ENCODE assay signal across 9 cellular contexts in the genomic region with DNA sequence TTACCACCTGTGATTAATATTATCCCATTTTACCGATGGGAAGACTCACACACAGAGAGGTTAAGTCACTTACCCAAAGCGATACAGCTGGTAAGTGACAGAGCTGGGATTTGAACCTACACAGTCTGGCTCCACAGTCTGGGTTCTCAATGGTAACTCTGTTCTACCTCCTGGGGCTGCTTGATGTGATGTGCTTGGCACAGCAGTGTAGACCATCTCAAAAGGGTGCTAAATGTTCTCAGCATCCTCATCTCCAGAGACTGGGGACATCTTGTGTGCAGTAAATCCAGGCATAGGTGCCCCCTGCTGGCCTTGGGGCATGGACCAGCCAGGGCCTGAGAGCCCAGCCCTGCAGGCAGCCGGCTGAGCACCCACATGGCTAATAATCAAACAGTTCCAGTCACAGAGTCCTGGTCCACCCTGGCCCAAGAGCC. TPM values are rescaled to one million over a fixed set of nuclear protein-coding genes. Genes with fewer than 3 reads are reported as not detected.
A peak's percentile ranks its signal among the peaks of the same experiment; 100 is the strongest.
DNase-seq lines count a peak whose midpoint lies in the region; ATAC-seq and TF ChIP-seq lines count a peak whose summit lies in the region.
"Had no signal": no experiment of that assay in that cellular context is flagged by ENCODE, and none has a peak within 500 bp of the region (broad histone marks: within the 10 kb centered on the region; RNA-seq: fewer than 3 reads in every experiment).

No MANE protein-coding gene starts in this region.

- no peaks in the 10 kb centered on the region for H3F3A ChIP-seq in smooth muscle cell (ENCODE audit: low read depth)

- H3K4me2 ChIP-seq in smooth muscle cell: no peak overlapping the region

- no peak overlapping the region for H3K4me3 ChIP-seq in AG10803 (ENCODE audit: low read length)
- no peak overlapping the region for H3K4me3 ChIP-seq in smooth muscle cell

- CTCF ChIA-PET in activated naive CD4-positive, alpha-beta T cell treated with anti-CD3 and anti-CD28 coated beads for 36 hours (lab: Charles Lee): interaction anchor here (0.6 to 1.6 kb wide), 4 partner anchors 73 to 1533 kb away, joined by 3 read pairs; no protein-coding TSS in a partner anchor

- DNase-seq in AG10803 (ENCODE audit: low read depth) (peak; percentile 50), GM13976 (ENCODE audit: low spot score) (peak; percentile 73), NOMO-1 treated with dmso at 0.1 percent for 144 hours (lab: John Stamatoyannopoulos, UW; ENCODE audit: unreplicated experiment) (peak; percentile 3), left ventricle myocardium superior (peak; percentile 73), smooth muscle cell (lab: John Stamatoyannopoulos, UW; ENCODE audit: unreplicated experiment) (no peak), mesothelial cell of epicardium (ENCODE audit: low spot score in 2 of 2, unreplicated experiment in 2 of 2) (no peak)
- DNase-seq in activated naive CD4-positive, alpha-beta T cell treated with anti-CD3 and anti-CD28 coated beads for 36 hours: peak; percentile 66

- no peak overlapping the region for H3K27ac ChIP-seq in smooth muscle cell (ENCODE audit: low read depth)
- H3K27ac ChIP-seq: epithelial cell of prostate had no signal

- in situ Hi-C loops in GM13976 (cut with MboI; ENCODE audit: low sequenced_read_pairs, unreplicated experiment): no loop called here

- no peak overlapping the region for H3K27ac Mint-ChIP-seq in activated naive CD4-positive, alpha-beta T cell treated with anti-CD3 and anti-CD28 coated beads for 36 hours
- H3K27ac Mint-ChIP-seq in mesothelial cell of epicardium: no peak overlapping the region

- WGBS in smooth muscle cell (ENCODE audit: low lambda C conversion rate): 69% methylated on average over 3 of the region's 3 CpGs

- no peak overlapping the region for H3K4me3 Mint-ChIP-seq in activated naive CD4-positive, alpha-beta T cell treated with anti-CD3 and anti-CD28 coated beads for 36 hours
- H3K4me3 Mint-ChIP-seq in mesothelial cell of epicardium: no peak overlapping the region

- H3K9me3 ChIP-seq in smooth muscle cell (replicated peaks; ENCODE audit: low read depth): no peaks in the 10 kb centered on the region

- TF ChIP-seq CTCF in AG10803 (conservative IDR thresholded peaks at IDR 0.05; ENCODE audit: low read length): peak; percentile 63
- peak; percentile 51 for TF ChIP-seq CTCF in GM13976 (IDR thresholded peaks at IDR 0.05; ENCODE audit: borderline replicate concordance, control extremely low read depth, extremely low read depth, insufficient read depth, missing control alignments)
- TF ChIP-seq CTCF in smooth muscle cell (IDR thresholded peaks at IDR 0.05; ENCODE audit: borderline replicate concordance, insufficient read depth, poor library complexity, severe bottlenecking): peak; percentile 51
- no peak for TF ChIP-seq CTCF in mesothelial cell of epicardium (IDR thresholded peaks at IDR 0.05; ENCODE audit: unreplicated experiment)

- no peaks in the 10 kb centered on the region for H4K20me1 ChIP-seq in smooth muscle cell (ENCODE audit: low read depth)

- H3K27me3 Mint-ChIP-seq in activated naive CD4-positive, alpha-beta T cell treated with anti-CD3 and anti-CD28 coated beads for 36 hours (ENCODE audit: low read depth): no peaks in the 10 kb centered on the region
- H3K27me3 Mint-ChIP-seq in mesothelial cell of epicardium (ENCODE audit: low read depth): peaks cover 9% of the 10 kb centered on the region

- no peaks in the 10 kb centered on the region for H3K4me1 Mint-ChIP-seq in activated naive CD4-positive, alpha-beta T cell treated with anti-CD3 and anti-CD28 coated beads for 36 hours (ENCODE audit: low read depth)
- no peaks in the 10 kb centered on the region for H3K4me1 Mint-ChIP-seq in mesothelial cell of epicardium

- H3K4me1 ChIP-seq in smooth muscle cell (ENCODE audit: low read depth): no peaks in the 10 kb centered on the region

- ATAC-seq in left ventricle myocardium superior (peak; percentile 69), GM18909 (IDR thresholded peaks at IDR 0.05; ENCODE audit: poor library complexity, unreplicated experiment) (no peak)

- no peaks in the 10 kb centered on the region for H3K9me3 Mint-ChIP-seq in activated naive CD4-positive, alpha-beta T cell treated with anti-CD3 and anti-CD28 coated beads for 36 hours
- no peaks in the 10 kb centered on the region for H3K9me3 Mint-ChIP-seq in mesothelial cell of epicardium

- H3K9ac ChIP-seq in smooth muscle cell (ENCODE audit: low read depth): no peak overlapping the region

- intact Hi-C loops in activated naive CD4-positive, alpha-beta T cell treated with anti-CD3 and anti-CD28 coated beads for 36 hours (cut with micrococcal nuclease): loop anchor here (1.0 kb wide), 2 partner anchors 71 to 144 kb away; no protein-coding TSS in a partner anchor
- intact Hi-C loops in left ventricle myocardium superior (cut with micrococcal nuclease): no loop called here

- no peaks in the 10 kb centered on the region for H3K36me3 Mint-ChIP-seq in activated naive CD4-positive, alpha-beta T cell treated with anti-CD3 and anti-CD28 coated beads for 36 hours (ENCODE audit: low read depth)
- H3K36me3 Mint-ChIP-seq in mesothelial cell of epicardium: no peaks in the 10 kb centered on the region

- no peak overlapping the region for H2AFZ ChIP-seq in smooth muscle cell (ENCODE audit: low read depth)

- H3K27me3 ChIP-seq in smooth muscle cell (ENCODE audit: low read depth): no peaks in the 10 kb centered on the region

- no peaks in the 10 kb centered on the region for H3K36me3 ChIP-seq in smooth muscle cell (ENCODE audit: low read depth)

- no peaks in the 10 kb centered on the region for H3K79me2 ChIP-seq in smooth muscle cell (ENCODE audit: low read depth)

RNA-seq across cellular contexts. Expression of gene KATNB1, which starts 15.4 kb away (rescaled TPM):
- 10 to 100 TPM; 25.5 to 30.0 TPM for total RNA-seq in activated naive CD4-positive, alpha-beta T cell treated with anti-CD3 and anti-CD28 coated beads for 36 hours
- 9.3 TPM for total RNA-seq in left ventricle myocardium superior
- total RNA-seq in smooth muscle cell: 11.9 and 15.5 TPM in 2 replicates
- polyA plus RNA-seq in smooth muscle cell: 14.2 and 23.6 TPM in 2 replicates
- total RNA-seq in mesothelial cell of epicardium: 22.1 to 24.9 TPM (median 24.6 TPM) in 3 replicates

RNA-seq across cellular contexts. Expression of gene DRC7, which starts 25.6 kb away (rescaled TPM):
- under 1 TPM in 1 of 2 experiments, not detected in 1; 0.49 TPM for total RNA-seq in activated naive CD4-positive, alpha-beta T cell treated with anti-CD3 and anti-CD28 coated beads for 36 hours
- not detected for total RNA-seq in left ventricle myocardium superior
- 0.94 TPM in 1 of 2 replicates, not detected in the other for total RNA-seq in smooth muscle cell
- polyA plus RNA-seq in smooth muscle cell: not detected in 2 replicates
- total RNA-seq in mesothelial cell of epicardium: 0.43 to 0.47 TPM in 2 of 3 replicates, not detected in the other

RNA-seq across cellular contexts. Expression of gene ADGRG3, which starts 52.1 kb away (rescaled TPM):
- total RNA-seq in activated naive CD4-positive, alpha-beta T cell treated with anti-CD3 and anti-CD28 coated beads for 36 hours: under 1 TPM in 1 of 2 experiments, not detected in 1; 0.14 TPM
- 0.82 TPM for total RNA-seq in left ventricle myocardium superior
- total RNA-seq in smooth muscle cell: 0.13 TPM in 1 of 2 replicates, not detected in the other
- polyA plus RNA-seq in smooth muscle cell: not detected in 2 replicates
- total RNA-seq in mesothelial cell of epicardium: 0.38 TPM in 1 of 3 replicates, not detected in the others

Comparison
In these comparisons a context has a peak if more than half of its experiments do, and no peak if none do; other contexts are left out.
1. DNase-seq: peak in AG10803 (single experiment), GM13976 (single experiment), NOMO-1 treated with dmso at 0.1 percent for 144 hours (single experiment), activated naive CD4-positive, alpha-beta T cell treated with anti-CD3 and anti-CD28 coated beads for 36 hours (single experiment) and left ventricle myocardium superior (single experiment); none in smooth muscle cell (single experiment) and mesothelial cell of epicardium (0 of 2).